2 cellular contexts compared by ENCODE assay signal in the genomic region with DNA sequence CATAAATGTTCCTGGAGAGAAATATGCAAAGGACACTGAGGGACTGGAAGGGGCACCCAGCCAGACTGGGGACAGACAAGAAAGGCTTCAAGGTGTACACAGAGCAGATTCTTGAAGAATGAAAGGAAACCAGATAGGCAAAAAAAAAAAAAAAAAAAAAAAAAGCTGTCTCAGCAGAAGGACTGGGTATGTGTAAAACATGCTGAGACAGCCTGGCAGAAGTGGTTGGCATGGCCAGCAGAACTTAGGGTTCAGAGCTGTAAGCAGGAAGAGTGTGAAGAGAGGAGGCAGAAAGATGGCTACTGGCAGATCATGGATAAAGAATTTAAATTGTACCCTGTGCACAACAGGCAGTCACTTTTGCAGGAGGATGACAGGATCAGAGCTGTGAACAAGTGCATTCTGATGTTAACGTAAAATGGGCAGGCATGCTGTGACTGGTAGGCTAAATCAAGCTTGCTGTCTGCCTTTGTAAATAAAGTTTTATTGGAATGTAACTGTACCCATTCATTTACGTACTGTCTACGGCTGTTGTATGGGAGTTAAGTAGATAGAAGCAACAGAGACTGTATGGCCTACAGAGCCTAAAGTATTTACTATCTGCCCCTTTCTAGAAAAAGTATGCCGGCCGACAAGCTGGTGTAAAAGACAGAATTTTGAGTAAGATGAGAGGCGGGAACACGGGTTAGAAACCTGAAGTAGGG.
TF ChIP-seq lines count a peak whose summit lies in the region.

No MANE protein-coding gene starts in this region.

TF ChIP-seq in GM12878, 131 proteins besides CTCF, POLR2A, EP300 and RAD21:
- TF ChIP-seq, protein P1, sequence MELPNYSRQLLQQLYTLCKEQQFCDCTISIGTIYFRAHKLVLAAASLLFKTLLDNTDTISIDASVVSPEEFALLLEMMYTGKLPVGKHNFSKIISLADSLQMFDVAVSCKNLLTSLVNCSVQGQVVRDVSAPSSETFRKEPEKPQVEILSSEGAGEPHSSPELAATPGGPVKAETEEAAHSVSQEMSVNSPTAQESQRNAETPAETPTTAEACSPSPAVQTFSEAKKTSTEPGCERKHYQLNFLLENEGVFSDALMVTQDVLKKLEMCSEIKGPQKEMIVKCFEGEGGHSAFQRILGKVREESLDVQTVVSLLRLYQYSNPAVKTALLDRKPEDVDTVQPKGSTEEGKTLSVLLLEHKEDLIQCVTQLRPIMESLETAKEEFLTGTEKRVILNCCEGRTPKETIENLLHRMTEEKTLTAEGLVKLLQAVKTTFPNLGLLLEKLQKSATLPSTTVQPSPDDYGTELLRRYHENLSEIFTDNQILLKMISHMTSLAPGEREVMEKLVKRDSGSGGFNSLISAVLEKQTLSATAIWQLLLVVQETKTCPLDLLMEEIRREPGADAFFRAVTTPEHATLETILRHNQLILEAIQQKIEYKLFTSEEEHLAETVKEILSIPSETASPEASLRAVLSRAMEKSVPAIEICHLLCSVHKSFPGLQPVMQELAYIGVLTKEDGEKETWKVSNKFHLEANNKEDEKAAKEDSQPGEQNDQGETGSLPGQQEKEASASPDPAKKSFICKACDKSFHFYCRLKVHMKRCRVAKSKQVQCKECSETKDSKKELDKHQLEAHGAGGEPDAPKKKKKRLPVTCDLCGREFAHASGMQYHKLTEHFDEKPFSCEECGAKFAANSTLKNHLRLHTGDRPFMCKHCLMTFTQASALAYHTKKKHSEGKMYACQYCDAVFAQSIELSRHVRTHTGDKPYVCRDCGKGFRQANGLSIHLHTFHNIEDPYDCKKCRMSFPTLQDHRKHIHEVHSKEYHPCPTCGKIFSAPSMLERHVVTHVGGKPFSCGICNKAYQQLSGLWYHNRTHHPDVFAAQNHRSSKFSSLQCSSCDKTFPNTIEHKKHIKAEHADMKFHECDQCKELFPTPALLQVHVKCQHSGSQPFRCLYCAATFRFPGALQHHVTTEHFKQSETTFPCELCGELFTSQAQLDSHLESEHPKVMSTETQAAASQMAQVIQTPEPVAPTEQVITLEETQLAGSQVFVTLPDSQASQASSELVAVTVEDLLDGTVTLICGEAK (IDR thresholded peaks at IDR 0.05; ENCODE audit: borderline replicate concordance), result peak; percentile 51; the same call in 1 of the 2 replicates
- TF ChIP-seq JUNB (IDR thresholded peaks at IDR 0.05) (no peak), BCL11A (IDR thresholded peaks at IDR 0.05; ENCODE audit: low read depth, low read length) (no peak), PAX8 (IDR thresholded peaks at IDR 0.05) (no peak)

TF ChIP-seq in GM12891, 5 proteins besides CTCF, POLR2A, EP300 and RAD21:
- TF ChIP-seq SPI1 (IDR thresholded peaks at IDR 0.05; ENCODE audit: low read depth, low read length), result no peak
- no peak for TF ChIP-seq TAF1 (IDR thresholded peaks at IDR 0.05; ENCODE audit: low read depth, low read length)
- TF ChIP-seq POLR2AphosphoS5 (IDR thresholded peaks at IDR 0.05; ENCODE audit: low read depth, low read length), result no peak
- no peak for TF ChIP-seq POU2F2 (IDR thresholded peaks at IDR 0.05; ENCODE audit: low read depth, low read length)
- no peak for TF ChIP-seq PAX5 (IDR thresholded peaks at IDR 0.05; ENCODE audit: insufficient read depth, low read length, severe bottlenecking)
